Comparison of ENCODE assay signal across 9 cellular contexts in genomic region chr4:85779165-85779564, GRCh38.
DNase-seq lines count a peak whose midpoint lies in the region; ATAC-seq and TF ChIP-seq lines count a peak whose summit lies in the region.
"Had no signal": no experiment of that assay in that cellular context is flagged by ENCODE, and none has a peak within 500 bp of the region (broad histone marks: within the 10 kb centered on the region; RNA-seq: fewer than 3 reads in every experiment).

No MANE protein-coding gene starts in this region.

- H2AFZ ChIP-seq in Karpas-422 (ENCODE audit: low read length), result no peak overlapping the region
- H2AFZ ChIP-seq in trophoblast cell (ENCODE audit: insufficient read depth, low read length, poor library complexity), result no peak overlapping the region

- no peaks in the 10 kb centered on the region for H3K9me2 ChIP-seq in Karpas-422 (replicated peaks; ENCODE audit: insufficient read depth, low read length)

- H3K23ac ChIP-seq in trophoblast cell (ENCODE audit: low read length), result no peak overlapping the region

- intact Hi-C loops in esophagus squamous epithelium (cut with DNase I), result no loop called here

- no peak overlapping the region for H4K8ac ChIP-seq in trophoblast cell (ENCODE audit: low read depth, low read length)

- H2AK5ac ChIP-seq in trophoblast cell (ENCODE audit: low read length), result no peak overlapping the region

- ATAC-seq in GM19035 (IDR thresholded peaks at IDR 0.05; ENCODE audit: unreplicated experiment) (peak; percentile 26), HG03039 (IDR thresholded peaks at IDR 0.05; ENCODE audit: unreplicated experiment) (no peak), HG02938 (IDR thresholded peaks at IDR 0.05; ENCODE audit: unreplicated experiment) (no peak)
- no peak for ATAC-seq in activated CD8-positive, alpha-beta T cell treated with anti-CD3 and anti-CD28 coated beads, Interleukin-2, amount 10 ng/mL, durations not matched to agents 7 days and 5 days

- H3K9me3 ChIP-seq in Karpas-422 (ENCODE audit: low read length) (no peaks in the 10 kb centered on the region), esophagus squamous epithelium (no peaks in the 10 kb centered on the region), skeletal muscle satellite cell (replicated peaks; ENCODE audit: low read length) (no peaks in the 10 kb centered on the region), trophoblast cell (ENCODE audit: insufficient read depth, low read depth, low read length) (no peaks in the 10 kb centered on the region)

- H3K4me3 ChIP-seq in Karpas-422 (ENCODE audit: low read length), result peak overlapping the region; percentile 19
- peak overlapping the region in 3 of 4 donors; percentile 30 to 52 (median 32) for H3K4me3 ChIP-seq in esophagus squamous epithelium
- peak overlapping the region; percentile 76 for H3K4me3 ChIP-seq in skeletal muscle satellite cell (ENCODE audit: low read length)
- no peak overlapping the region for H3K4me3 ChIP-seq in trophoblast cell (ENCODE audit: low read depth, low read length)

- no peaks in the 10 kb centered on the region for H3K4me1 Mint-ChIP-seq in activated CD8-positive, alpha-beta T cell treated with anti-CD3 and anti-CD28 coated beads, Interleukin-2, amount 10 ng/mL, durations not matched to agents 7 days and 5 days (ENCODE audit: low read depth)

- peak overlapping the region; percentile 58 for H3K27ac ChIP-seq in Karpas-422 (ENCODE audit: low read length)
- H3K27ac ChIP-seq in esophagus squamous epithelium, result peak overlapping the region; percentile 1 to 71 (median 66)
- no peak overlapping the region for H3K27ac ChIP-seq in trophoblast cell (ENCODE audit: low read depth, low read length)

- H3K4ac ChIP-seq in trophoblast cell (ENCODE audit: low read depth, low read length), result no peak overlapping the region

- no peak overlapping the region for H4K91ac ChIP-seq in trophoblast cell (ENCODE audit: low read depth, low read length)

- H2BK5ac ChIP-seq in trophoblast cell (ENCODE audit: low read depth, low read length, poor library complexity), result no peak overlapping the region

- H3K36me3 ChIP-seq in Karpas-422 (ENCODE audit: insufficient read depth, low read length) (no peaks in the 10 kb centered on the region), esophagus squamous epithelium (no peaks in the 10 kb centered on the region), skeletal muscle satellite cell (ENCODE audit: insufficient read depth, low read length) (no peaks in the 10 kb centered on the region), trophoblast cell (ENCODE audit: control insufficient read depth in 1 of 2, insufficient read depth in 2 of 2, low read length in 2 of 2) (no peaks in the 10 kb centered on the region)

- H3K79me1 ChIP-seq in trophoblast cell (ENCODE audit: low read length), result no peaks in the 10 kb centered on the region

- DNase-seq in Karpas-422 (no peak), esophagus squamous epithelium (lab: John Stamatoyannopoulos, UW) (no peak), trophoblast cell (no peak)
- no peak for DNase-seq in activated CD8-positive, alpha-beta T cell treated with anti-CD3 and anti-CD28 coated beads, Interleukin-2, amount 10 ng/mL, durations not matched to agents 7 days and 5 days
- DNase-seq: NCI-H187 had no signal

- peaks cover 51% of the 10 kb centered on the region for H3K4me1 ChIP-seq in Karpas-422 (ENCODE audit: low read length)
- H3K4me1 ChIP-seq in esophagus squamous epithelium, result peaks cover 0 to 33% (median 7%) of the 10 kb centered on the region in 3 donors
- H3K4me1 ChIP-seq in skeletal muscle satellite cell (ENCODE audit: control insufficient read depth, insufficient read depth, low read length), result peaks cover 54% of the 10 kb centered on the region
- no peaks in the 10 kb centered on the region for H3K4me1 ChIP-seq in trophoblast cell (ENCODE audit: control insufficient read depth in 1 of 2, insufficient read depth in 2 of 2, low read length in 2 of 2)

- peak overlapping the region; percentile 51 for H3K4me2 ChIP-seq in Karpas-422 (ENCODE audit: low read depth, low read length, poor library complexity, severe bottlenecking)
- H3K4me2 ChIP-seq in skeletal muscle satellite cell (ENCODE audit: low read length), result peak overlapping the region; percentile 81
- no peak overlapping the region for H3K4me2 ChIP-seq in trophoblast cell (ENCODE audit: low read length)

- no peak overlapping the region for H3K18ac ChIP-seq in trophoblast cell (ENCODE audit: low read length)

- CTCF ChIA-PET in activated CD8-positive, alpha-beta T cell treated with anti-CD3 and anti-CD28 coated beads, Interleukin-2, amount 10 ng/mL, durations not matched to agents 7 days and 5 days (lab: Charles Lee), result no interaction called here

- no peak overlapping the region for H3K14ac ChIP-seq in trophoblast cell (ENCODE audit: low read length)

- no peak overlapping the region for H3K27ac Mint-ChIP-seq in activated CD8-positive, alpha-beta T cell treated with anti-CD3 and anti-CD28 coated beads, Interleukin-2, amount 10 ng/mL, durations not matched to agents 7 days and 5 days

- no peak overlapping the region for H2BK12ac ChIP-seq in trophoblast cell (ENCODE audit: low read length)

- no peak overlapping the region for H2BK120ac ChIP-seq in trophoblast cell (ENCODE audit: insufficient read depth, low read length, poor library complexity)

- no peaks in the 10 kb centered on the region for H3K9me3 Mint-ChIP-seq in activated CD8-positive, alpha-beta T cell treated with anti-CD3 and anti-CD28 coated beads, Interleukin-2, amount 10 ng/mL, durations not matched to agents 7 days and 5 days (ENCODE audit: insufficient read depth)

- H3K79me2 ChIP-seq in Karpas-422 (ENCODE audit: low read length), result peaks cover 40% of the 10 kb centered on the region
- no peaks in the 10 kb centered on the region for H3K79me2 ChIP-seq in trophoblast cell (ENCODE audit: control insufficient read depth, insufficient read depth, low read length, poor library complexity)

- H4K20me1 ChIP-seq in Karpas-422 (ENCODE audit: insufficient read depth, low read depth, low read length), result no peaks in the 10 kb centered on the region

- no peak for TF ChIP-seq POLR2A in esophagus squamous epithelium (IDR thresholded peaks at IDR 0.05)

- H3K4me3 Mint-ChIP-seq in activated CD8-positive, alpha-beta T cell treated with anti-CD3 and anti-CD28 coated beads, Interleukin-2, amount 10 ng/mL, durations not matched to agents 7 days and 5 days, result no peak overlapping the region

- no peaks in the 10 kb centered on the region for H3K36me3 Mint-ChIP-seq in activated CD8-positive, alpha-beta T cell treated with anti-CD3 and anti-CD28 coated beads, Interleukin-2, amount 10 ng/mL, durations not matched to agents 7 days and 5 days (ENCODE audit: low read depth)

- H3K27me3 Mint-ChIP-seq in activated CD8-positive, alpha-beta T cell treated with anti-CD3 and anti-CD28 coated beads, Interleukin-2, amount 10 ng/mL, durations not matched to agents 7 days and 5 days (ENCODE audit: low read depth), result no peaks in the 10 kb centered on the region

- POLR2A ChIA-PET in activated CD8-positive, alpha-beta T cell treated with anti-CD3 and anti-CD28 coated beads, Interleukin-2, amount 10 ng/mL, durations not matched to agents 7 days and 5 days (lab: Charles Lee), result interaction anchor here (0.6 kb wide), 1 partner anchor 793 kb away, joined by 3 read pairs; no protein-coding TSS in a partner anchor

- TF ChIP-seq CTCF in esophagus squamous epithelium (IDR thresholded peaks at IDR 0.05), result no peak

- H3K27me3 ChIP-seq in Karpas-422 (ENCODE audit: low read length) (no peaks in the 10 kb centered on the region), esophagus squamous epithelium (no peaks in the 10 kb centered on the region), skeletal muscle satellite cell (ENCODE audit: control insufficient read depth, insufficient read depth, low read length) (no peaks in the 10 kb centered on the region), trophoblast cell (ENCODE audit: insufficient read depth, low read length) (no peaks in the 10 kb centered on the region)

- 0 out of 2 replicates have a peak overlapping the region, but pooled peaks have one; percentile 31 for H3K9ac ChIP-seq in Karpas-422 (ENCODE audit: low read length)
- H3K9ac ChIP-seq in skeletal muscle satellite cell (ENCODE audit: low read depth, low read length), result peak overlapping the region; percentile 94
- H3K9ac ChIP-seq in trophoblast cell (ENCODE audit: low read length), result no peak overlapping the region

- no peak overlapping the region for H4K12ac ChIP-seq in trophoblast cell (ENCODE audit: low read depth, low read length)
